Comparison of ENCODE assay signal across 2 cellular contexts in genomic region chr21:42615377-42615776, GRCh38. TPM values are rescaled to one million over a fixed set of nuclear protein-coding genes. Genes with fewer than 3 reads are reported as not detected.
"Had no signal": no experiment of that assay in that cellular context is flagged by ENCODE, and none has a peak within 500 bp of the region (broad histone marks: within the 10 kb centered on the region; RNA-seq: fewer than 3 reads in every experiment).

No MANE protein-coding gene starts in this region.

RNA-seq across cellular contexts. Expression of gene PDE9A, which starts 38.0 kb away (rescaled TPM):
- total RNA-seq: MCF 10A, RPMI7951 had no signal
